In genomic region chr4:139301143-139301820, GRCh38 we compare ENCODE assay signal across 1 cellular context.
TF ChIP-seq lines count a peak whose summit lies in the region.

Gene NAA15 (plus strand): TSS chr4:139301505. CDS start chr4:139301778, 273 bp downstream.

TF ChIP-seq in HepG2, 621 proteins besides CTCF, POLR2A, EP300 and RAD21 (continued from another document and continues in another):
- TF ChIP-seq ZNF687 (CRISPR knock-in tag; IDR thresholded peaks at IDR 0.05) (peak; percentile 94), PBX2 (CRISPR knock-in tag; IDR thresholded peaks at IDR 0.05) (0 out of 2 replicates have a peak, but pooled peaks have one; percentile 36), NBN (conservative IDR thresholded peaks at IDR 0.05) (no peak), ZGPAT (CRISPR knock-in tag; IDR thresholded peaks at IDR 0.05) (peak; percentile 89), ZNF691 (CRISPR knock-in tag; IDR thresholded peaks at IDR 0.05; ENCODE audit: borderline replicate concordance, low read depth) (no peak; the same call in 1 of the 2 replicates), ZNF749 (CRISPR knock-in tag; IDR thresholded peaks at IDR 0.05; ENCODE audit: borderline replicate concordance) (no peak; the same call in 1 of the 2 replicates), ZNF292 (CRISPR knock-in tag; IDR thresholded peaks at IDR 0.05; ENCODE audit: borderline replicate concordance, low read depth) (peak; percentile 36; the same call in 1 of the 2 replicates), ZBTB34 (CRISPR knock-in tag; IDR thresholded peaks at IDR 0.05) (peak; percentile 62; the same call in 1 of the 2 replicates), FOXM1 (CRISPR knock-in tag; IDR thresholded peaks at IDR 0.05) (no peak), ZBTB40 (IDR thresholded peaks at IDR 0.05) (no peak), ZBTB40 (CRISPR knock-in tag; IDR thresholded peaks at IDR 0.05) (peak; percentile 71; the same call in 1 of the 2 replicates), NFIB (CRISPR knock-in tag; IDR thresholded peaks at IDR 0.05; ENCODE audit: borderline replicate concordance) (no peak), TERF1 (CRISPR knock-in tag; IDR thresholded peaks at IDR 0.05) (no peak), ZNF10 (CRISPR knock-in tag; IDR thresholded peaks at IDR 0.05; ENCODE audit: borderline replicate concordance, low read depth) (no peak), ZNF672 (CRISPR knock-in tag; IDR thresholded peaks at IDR 0.05) (no peak), MXD3 (CRISPR knock-in tag; IDR thresholded peaks at IDR 0.05) (peak; percentile 91), POLR2G (IDR thresholded peaks at IDR 0.05; ENCODE audit: low read depth, low read length) (peak; percentile 85), CEBPG (CRISPR knock-in tag; IDR thresholded peaks at IDR 0.05) (no peak), SMAD3 (CRISPR knock-in tag; IDR thresholded peaks at IDR 0.05) (peak; percentile 64)
